ENCODE assay signal across 7 cellular contexts in the genomic region with DNA sequence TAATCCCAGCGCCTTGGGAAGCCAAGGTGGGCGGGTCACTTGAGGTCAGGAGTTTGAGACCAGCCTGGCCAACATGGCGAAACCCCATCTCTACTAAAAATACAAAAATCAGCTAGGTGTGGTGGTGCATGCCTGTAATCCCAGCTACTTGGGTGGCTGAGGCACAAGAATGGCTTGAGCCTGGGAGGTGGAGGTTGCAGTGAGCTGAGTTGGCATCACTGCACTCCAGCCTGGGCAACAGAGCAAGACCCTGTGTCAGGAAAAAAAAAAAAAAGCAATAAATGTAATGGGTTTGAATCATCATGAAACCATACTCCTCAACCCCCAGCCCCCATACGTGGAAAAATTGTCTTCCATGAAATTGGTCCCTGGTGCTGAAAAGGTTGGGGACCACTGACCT. TPM values are rescaled to one million over a fixed set of nuclear protein-coding genes. Genes with fewer than 3 reads are reported as not detected.
DNase-seq lines count a peak whose midpoint lies in the region; ATAC-seq and TF ChIP-seq lines count a peak whose summit lies in the region.
"Not testable (repeated sequence)": the region's sequence is repeated elsewhere in the genome, so short reads cannot be mapped to it uniquely, and the experiment has no call there.

No MANE protein-coding gene starts in this region.

- not testable (repeated sequence) for H3K27me3 ChIP-seq in hepatocyte

- H3K79me2 ChIP-seq in hepatocyte: peaks cover 35% of the 10 kb centered on the region

- H4K20me1 ChIP-seq in hepatocyte (ENCODE audit: insufficient read depth, poor library complexity, severe bottlenecking): not testable (repeated sequence)

- H3K36me3 ChIP-seq in hepatocyte (replicated peaks; ENCODE audit: insufficient read depth, low read depth): not testable (repeated sequence)

- not testable (repeated sequence) for DNase-seq in Calu3; activated naive CD8-positive, alpha-beta T cell treated with anti-CD3 and anti-CD28 coated beads, Interleukin-2, amount 10 ng/mL, durations not matched to agents 7 days and 5 days; central memory CD8-positive, alpha-beta T cell (ENCODE audit: low spot score in 2 of 2); hepatocyte (ENCODE audit: low spot score); natural killer cell

- 86% methylated on average over 4 of the region's 4 CpGs for WGBS in hepatocyte (ENCODE audit: low lambda C conversion rate, missing lambda C conversion rate)

- H3K4me3 Mint-ChIP-seq in Calu3 (ENCODE audit: low read depth, unreplicated experiment); activated naive CD8-positive, alpha-beta T cell treated with anti-CD3 and anti-CD28 coated beads, Interleukin-2, amount 10 ng/mL, durations not matched to agents 7 days and 5 days; central memory CD8-positive, alpha-beta T cell; natural killer cell: not testable (repeated sequence)

- BruUV-seq in Calu3 (replicated peaks; lab: Mats Ljungman, UMichigan): not testable (repeated sequence)

- not testable (repeated sequence) for H3K27me3 Mint-ChIP-seq in Calu3 (ENCODE audit: unreplicated experiment); activated naive CD8-positive, alpha-beta T cell treated with anti-CD3 and anti-CD28 coated beads, Interleukin-2, amount 10 ng/mL, durations not matched to agents 7 days and 5 days; central memory CD8-positive, alpha-beta T cell; natural killer cell (ENCODE audit: low read depth in 2 of 2)

- not testable (repeated sequence) for H2AFZ ChIP-seq in hepatocyte

- intact Hi-C loops in Calu3 (cut with micrococcal nuclease; ENCODE audit: unreplicated experiment): loop anchor here (2.0 kb wide), 1 partner anchor 101 kb away; no protein-coding TSS in a partner anchor
- intact Hi-C loops in natural killer cell (cut with micrococcal nuclease): not testable (repeated sequence)

- peaks cover 16% of the 10 kb centered on the region for H3K36me3 Mint-ChIP-seq in Calu3 (ENCODE audit: insufficient read depth, unreplicated experiment)
- H3K36me3 Mint-ChIP-seq in activated naive CD8-positive, alpha-beta T cell treated with anti-CD3 and anti-CD28 coated beads, Interleukin-2, amount 10 ng/mL, durations not matched to agents 7 days and 5 days: peaks cover 32% of the 10 kb centered on the region
- H3K36me3 Mint-ChIP-seq in central memory CD8-positive, alpha-beta T cell (ENCODE audit: insufficient read depth): peaks cover 16% of the 10 kb centered on the region
- H3K36me3 Mint-ChIP-seq in natural killer cell: not testable (repeated sequence)

- H3K27ac ChIP-seq in VCaP (peak overlapping the region; percentile 92), hepatocyte (peak overlapping the region; percentile 82), temporal lobe (ENCODE audit: low read depth, low read length) (peak overlapping the region; percentile 90)

- H3K9me3 ChIP-seq in hepatocyte (ENCODE audit: low read depth): not testable (repeated sequence)

- H3K4me2 ChIP-seq in hepatocyte: not testable (repeated sequence)

- not testable (repeated sequence) for H3K9me3 Mint-ChIP-seq in Calu3 (ENCODE audit: low read depth, unreplicated experiment); activated naive CD8-positive, alpha-beta T cell treated with anti-CD3 and anti-CD28 coated beads, Interleukin-2, amount 10 ng/mL, durations not matched to agents 7 days and 5 days; central memory CD8-positive, alpha-beta T cell; natural killer cell

- TF ChIP-seq CTCF in Calu3 (IDR thresholded peaks at IDR 0.05; ENCODE audit: unreplicated experiment); VCaP (conservative IDR thresholded peaks at IDR 0.05); hepatocyte (IDR thresholded peaks at IDR 0.05; ENCODE audit: poor library complexity); natural killer cell (IDR thresholded peaks at IDR 0.05): not testable (repeated sequence)

- CTCF ChIA-PET in Calu3 (lab: Charles Lee): interaction anchor here (0.7 kb wide), 1 partner anchor 302 kb away, joined by 4 read pairs; no protein-coding TSS in a partner anchor

- not testable (repeated sequence) for H3K9me2 ChIP-seq in hepatocyte (replicated peaks; ENCODE audit: insufficient read depth)

- POLR2A ChIA-PET in activated naive CD8-positive, alpha-beta T cell treated with anti-CD3 and anti-CD28 coated beads, Interleukin-2, amount 10 ng/mL, durations not matched to agents 7 days and 5 days (lab: Charles Lee): interaction anchor here (1.1 to 1.9 kb wide), 2 partner anchors 9 to 103 kb away, joined by 6 read pairs; a partner anchor contains a TSS

- peaks cover 21% of the 10 kb centered on the region for H3K4me1 ChIP-seq in hepatocyte (ENCODE audit: insufficient read depth)

- ATAC-seq in activated naive CD8-positive, alpha-beta T cell treated with anti-CD3 and anti-CD28 coated beads, Interleukin-2, amount 10 ng/mL, durations not matched to agents 7 days and 5 days (ENCODE audit: low read depth); central memory CD8-positive, alpha-beta T cell (replicated peaks; ENCODE audit: extremely low read depth, poor library complexity, severe bottlenecking); natural killer cell: not testable (repeated sequence)

- H3K27ac Mint-ChIP-seq in Calu3 (ENCODE audit: unreplicated experiment) (peak overlapping the region; percentile 93), natural killer cell (peak overlapping the region; percentile 96 to 98)
- peak overlapping the region; percentile 93 for H3K27ac Mint-ChIP-seq in activated naive CD8-positive, alpha-beta T cell treated with anti-CD3 and anti-CD28 coated beads, Interleukin-2, amount 10 ng/mL, durations not matched to agents 7 days and 5 days
- peak overlapping the region; percentile 96 for H3K27ac Mint-ChIP-seq in central memory CD8-positive, alpha-beta T cell (ENCODE audit: low read depth)

- H3K4me1 Mint-ChIP-seq in Calu3 (ENCODE audit: low read depth, unreplicated experiment) (peaks cover 49% of the 10 kb centered on the region), natural killer cell (peaks cover 47 to 50% of the 10 kb centered on the region in 2 donors)
- H3K4me1 Mint-ChIP-seq in activated naive CD8-positive, alpha-beta T cell treated with anti-CD3 and anti-CD28 coated beads, Interleukin-2, amount 10 ng/mL, durations not matched to agents 7 days and 5 days: peaks cover 62% of the 10 kb centered on the region
- peaks cover 69% of the 10 kb centered on the region for H3K4me1 Mint-ChIP-seq in central memory CD8-positive, alpha-beta T cell

- H3K4me3 ChIP-seq in hepatocyte: not testable (repeated sequence)

RNA-seq across cellular contexts. Expression of a gene that starts 26.2 kb away (rescaled TPM):
- total RNA-seq in Calu3 (2022) (16.1 and 16.3 TPM in 2 replicates), hepatocyte (34.0 and 36.9 TPM in 2 replicates), natural killer cell (1 to 10 TPM; 2.4 to 5.0 (median 4.6) TPM), temporal lobe (13.8 TPM)
- total RNA-seq in activated naive CD8-positive, alpha-beta T cell treated with anti-CD3 and anti-CD28 coated beads, Interleukin-2, amount 10 ng/mL, durations not matched to agents 7 days and 5 days: 10 to 100 TPM; 25.7 to 26.4 TPM
- polyA plus RNA-seq in hepatocyte: 20.3 and 20.8 TPM in 2 replicates

RNA-seq across cellular contexts. Expression of a gene that starts 32.0 kb away (rescaled TPM):
- total RNA-seq in Calu3 (2022) (18.1 and 25.6 TPM in 2 replicates), hepatocyte (12.2 and 17.4 TPM in 2 replicates), natural killer cell (10 to 100 TPM; 10.7 to 20.9 (median 13.7) TPM), temporal lobe (25.6 TPM)
- 1 to 10 TPM; 4.2 to 5.1 TPM for total RNA-seq in activated naive CD8-positive, alpha-beta T cell treated with anti-CD3 and anti-CD28 coated beads, Interleukin-2, amount 10 ng/mL, durations not matched to agents 7 days and 5 days
- polyA plus RNA-seq in hepatocyte: 18.3 and 18.8 TPM in 2 replicates
